ENCODE assay signal across 25 cellular contexts in genomic region chr10:37572206-37572605, GRCh38.
"Had no signal": no experiment of that assay in that cellular context is flagged by ENCODE, and none has a peak within 500 bp of the region (broad histone marks: within the 10 kb centered on the region; RNA-seq: fewer than 3 reads in every experiment).

No MANE protein-coding gene starts in this region.

- FAIRE-seq: HTR-8/SVneo, K562 had no signal

- DNase-seq: Kasumi-1, MM.1S, NCI-H1092 treated with DMSO at 0.1 percent for 48 hours, NCI-H1436, NCI-H187, NCI-H2029, NCI-H2081 treated with DMSO at 0.1 percent for 48 hours, NCI-H2171, NCI-H226, NCI-H446, NCI-H510A, NCI-H524 treated with DMSO at 0.1 percent for 48 hours, NCI-H69, NCI-H774, PC-9, Peyer's patch, SHP77 treated with DMSO at 0.1 percent for 48 hours, SJCRH30 had no signal

- H3K4me1 Mint-ChIP-seq: IgD-negative memory B cell had no signal

- H3K27me3 ChIP-seq: Peyer's patch, SJCRH30 had no signal

- H3K36me3 Mint-ChIP-seq: IgD-negative memory B cell had no signal

- H3K4me1 ChIP-seq: Peyer's patch, SJCRH30 had no signal

- ATAC-seq: K562, Right ventricle myocardium inferior, SK-N-SH treated with all-trans-retinoic acid at 6 μM for 48 hours had no signal

- H3K27me3 Mint-ChIP-seq: IgD-negative memory B cell had no signal

- H3K27ac Mint-ChIP-seq: IgD-negative memory B cell had no signal

- H3K4me3 Mint-ChIP-seq: IgD-negative memory B cell had no signal

- H3K27ac ChIP-seq: HL-60, KMS-11, PC-9, Peyer's patch, SJCRH30 had no signal
